In genomic region chr3:14227866-14228265, GRCh38 we compare ENCODE assay signal across 25 cellular contexts. TPM values are rescaled to one million over a fixed set of nuclear protein-coding genes. Genes with fewer than 3 reads are reported as not detected.
DNase-seq lines count a peak whose midpoint lies in the region; ATAC-seq and TF ChIP-seq lines count a peak whose summit lies in the region.
"Had no signal": no experiment of that assay in that cellular context is flagged by ENCODE, and none has a peak within 500 bp of the region (broad histone marks: within the 10 kb centered on the region; RNA-seq: fewer than 3 reads in every experiment).

No MANE protein-coding gene starts in this region.

- H3K9me3 Mint-ChIP-seq in stimulated activated naive B cell treated with anti-CD40 and anti-IgM and Interleukin-4, amounts not matched to agents 10 μg/mL and 1 μg/mL and 100 μg/mL, for 72 hours, result peaks cover 0 to 1% of the 10 kb centered on the region in 2 donors
- H3K9me3 Mint-ChIP-seq: activated B cell treated with CpG ODN at 0.5 μM for 24 hours; effector memory CD8-positive, alpha-beta T cell; natural killer cell had no signal

- no peak overlapping the region for H3K27ac ChIP-seq in mammary epithelial cell (ENCODE audit: insufficient read depth, low read depth, low read length)
- H3K27ac ChIP-seq in breast epithelium, result no peak overlapping the region
- peak overlapping the region; percentile 86 for H3K27ac ChIP-seq in PC-9
- H3K27ac ChIP-seq: parathyroid adenoma, right lobe of liver, RWPE1, vagina had no signal

- ATAC-seq in left colon, result peak; percentile 89
- ATAC-seq in stimulated activated naive B cell treated with anti-CD40 and anti-IgM and Interleukin-4, amounts not matched to agents 10 μg/mL and 1 μg/mL and 100 μg/mL, for 72 hours (replicated peaks), result no peak
- ATAC-seq: effector memory CD8-positive, alpha-beta T cell; natural killer cell; right lobe of liver had no signal

- H3K27me3 ChIP-seq in mammary epithelial cell (ENCODE audit: insufficient read depth, low read length) (no peaks in the 10 kb centered on the region), breast epithelium (no peaks in the 10 kb centered on the region), PC-9 (ENCODE audit: insufficient read depth, low read depth) (no peaks in the 10 kb centered on the region)
- H3K27me3 ChIP-seq: BLaER1 treated with 17β-estradiol and CSF1 and Interleukin-3, amounts not matched to agents 10 nM and 100 nM; right lobe of liver; vagina had no signal

- H3K27me3 Mint-ChIP-seq in stimulated activated naive B cell treated with anti-CD40 and anti-IgM and Interleukin-4, amounts not matched to agents 10 μg/mL and 1 μg/mL and 100 μg/mL, for 72 hours, result peaks cover 31 to 43% of the 10 kb centered on the region in 2 donors

- dilution Hi-C loops in mammary epithelial cell (cut with HindIII; ENCODE audit: low sequenced_read_pairs), result loop anchor here (5.0 kb wide), 1 partner anchor 96 kb away; no protein-coding TSS in a partner anchor

- no peaks in the 10 kb centered on the region for H3K9me2 ChIP-seq in PC-9 (ENCODE audit: insufficient read depth)

- peaks cover 21% of the 10 kb centered on the region for H3K4me1 ChIP-seq in mammary epithelial cell (ENCODE audit: insufficient read depth, low read length)
- H3K4me1 ChIP-seq in breast epithelium, result no peaks in the 10 kb centered on the region
- H3K4me1 ChIP-seq in PC-9 (replicated peaks; ENCODE audit: insufficient read depth), result peaks cover 90% of the 10 kb centered on the region
- H3K4me1 ChIP-seq: parathyroid adenoma, right lobe of liver, vagina had no signal

- H3K4me3 Mint-ChIP-seq in stimulated activated naive B cell treated with anti-CD40 and anti-IgM and Interleukin-4, amounts not matched to agents 10 μg/mL and 1 μg/mL and 100 μg/mL, for 72 hours, result no peak overlapping the region
- H3K4me3 Mint-ChIP-seq: activated B cell treated with CpG ODN at 0.5 μM for 24 hours; activated naive CD8-positive, alpha-beta T cell treated with anti-CD3 and anti-CD28 coated beads, Interleukin-2, amount 10 ng/mL, durations not matched to agents 7 days and 5 days; effector memory CD8-positive, alpha-beta T cell; natural killer cell had no signal

- POLR2A ChIA-PET in PC-9 (lab: Charles Lee; ENCODE audit: unreplicated experiment), result interaction anchor here (0.8 kb wide), 1 partner anchor 12 kb away, joined by 11 read pairs; no protein-coding TSS in a partner anchor

- peak; percentile 70 for DNase-seq in mammary epithelial cell
- DNase-seq in breast epithelium (ENCODE audit: low spot score in 2 of 2), result no peak
- DNase-seq in PC-9, result peak in 1 of 2 experiments; percentile 96
- no peak for DNase-seq in left colon
- DNase-seq in ureter (ENCODE audit: low spot score), result peak; percentile 8
- DNase-seq in stimulated activated naive B cell treated with anti-CD40 and anti-IgM and Interleukin-4, amounts not matched to agents 10 μg/mL and 1 μg/mL and 100 μg/mL, for 72 hours, result no peak
- DNase-seq in Kasumi-1 (lab: John Stamatoyannopoulos, UW), result no peak
- DNase-seq in foreskin melanocyte, result no peak
- DNase-seq: activated B cell treated with CpG ODN at 0.5 μM for 24 hours; activated CD4-positive, alpha-beta T cell treated with anti-CD3 and anti-CD28 coated beads, Interleukin-2, amount 50 U/mL, for 48 hours; activated CD8-positive, alpha-beta memory T cell treated with anti-CD3 and anti-CD28 coated beads, Interleukin-2, amount 50 U/mL, for 48 hours; activated naive CD8-positive, alpha-beta T cell treated with anti-CD3 and anti-CD28 coated beads, Interleukin-2, amount 10 ng/mL, durations not matched to agents 7 days and 5 days; effector memory CD8-positive, alpha-beta T cell; KG1; mesendoderm; MV-4-11; natural killer cell; NCI-H187 treated with DMSO at 0.1 percent for 48 hours; NCI-H446 treated with DMSO at 0.1 percent for 48 hours; right lobe of liver; T-helper 9 cell had no signal

- H3K36me3 ChIP-seq in mammary epithelial cell (ENCODE audit: insufficient read depth, low read length), result no peaks in the 10 kb centered on the region
- H3K36me3 ChIP-seq in breast epithelium, result no peaks in the 10 kb centered on the region
- no peaks in the 10 kb centered on the region for H3K36me3 ChIP-seq in PC-9 (ENCODE audit: low read depth)
- H3K36me3 ChIP-seq: BLaER1 treated with 17β-estradiol and CSF1 and Interleukin-3, amounts not matched to agents 10 nM and 100 nM; right lobe of liver; vagina had no signal

- peaks cover 4 to 9% of the 10 kb centered on the region in 2 donors for H3K4me1 Mint-ChIP-seq in stimulated activated naive B cell treated with anti-CD40 and anti-IgM and Interleukin-4, amounts not matched to agents 10 μg/mL and 1 μg/mL and 100 μg/mL, for 72 hours

- BruUV-seq in mammary epithelial cell (replicated peaks; lab: Mats Ljungman, UMichigan) (no TSS peak), PC-9 (replicated peaks; lab: Mats Ljungman, UMichigan) (no TSS peak)

- no peak overlapping the region for H3K4me2 ChIP-seq in mammary epithelial cell (ENCODE audit: insufficient read depth, low read depth, low read length)
- H3K4me2 ChIP-seq in PC-9, result peak overlapping the region; percentile 89

- peaks cover 69% of the 10 kb centered on the region for H3F3A ChIP-seq in PC-9 (ENCODE audit: insufficient read depth, low read depth)

- intact Hi-C loops in mammary epithelial cell (cut with micrococcal nuclease), result no loop called here
- intact Hi-C loops in breast epithelium (cut with DNase I; ENCODE audit: low total_unique reads), result no loop called here
- intact Hi-C loops in PC-9 (cut with micrococcal nuclease; ENCODE audit: unreplicated experiment), result loop anchor here (1.0 kb wide), 1 partner anchor 177 kb away; no protein-coding TSS in a partner anchor
- intact Hi-C loops in left colon (cut with DNase I, micrococcal nuclease), result no loop called here

- peaks cover 3% of the 10 kb centered on the region in 2 donors for H3K36me3 Mint-ChIP-seq in stimulated activated naive B cell treated with anti-CD40 and anti-IgM and Interleukin-4, amounts not matched to agents 10 μg/mL and 1 μg/mL and 100 μg/mL, for 72 hours
- H3K36me3 Mint-ChIP-seq: natural killer cell had no signal

- H2AFZ ChIP-seq in mammary epithelial cell (ENCODE audit: low read depth, low read length), result no peak overlapping the region
- no peak overlapping the region for H2AFZ ChIP-seq in PC-9
- H2AFZ ChIP-seq: parathyroid adenoma had no signal

- H3K79me2 ChIP-seq in mammary epithelial cell (ENCODE audit: insufficient read depth, low read length) (no peaks in the 10 kb centered on the region), PC-9 (ENCODE audit: low read depth) (no peaks in the 10 kb centered on the region)
- H3K79me2 ChIP-seq: parathyroid adenoma had no signal

- H3K27ac Mint-ChIP-seq in stimulated activated naive B cell treated with anti-CD40 and anti-IgM and Interleukin-4, amounts not matched to agents 10 μg/mL and 1 μg/mL and 100 μg/mL, for 72 hours, result no peak overlapping the region
- H3K27ac Mint-ChIP-seq: activated B cell treated with CpG ODN at 0.5 μM for 24 hours; activated naive CD8-positive, alpha-beta T cell treated with anti-CD3 and anti-CD28 coated beads, Interleukin-2, amount 10 ng/mL, durations not matched to agents 7 days and 5 days; effector memory CD8-positive, alpha-beta T cell; natural killer cell had no signal

- WGBS in mammary epithelial cell (ENCODE audit: low coverage, missing lambda C conversion rate), result 73% methylated on average over 1 of the region's 1 CpG

- no peak overlapping the region for H3K9ac ChIP-seq in mammary epithelial cell (ENCODE audit: insufficient read depth, low read length)
- H3K9ac ChIP-seq: BLaER1 treated with 17β-estradiol and CSF1 and Interleukin-3, amounts not matched to agents 10 nM and 100 nM; parathyroid adenoma had no signal

- CTCF ChIA-PET in mammary epithelial cell (lab: Charles Lee; ENCODE audit: low non-redundant PET), result no interaction called here
- CTCF ChIA-PET in PC-9 (lab: Charles Lee), result interaction anchor here (0.7 to 3.0 kb wide), 2 partner anchors 12 to 24 kb away, joined by 3 to 15 read pairs; no protein-coding TSS in a partner anchor

- H3K9me3 ChIP-seq in mammary epithelial cell (replicated peaks; ENCODE audit: insufficient read depth, low read length) (no peaks in the 10 kb centered on the region), breast epithelium (no peaks in the 10 kb centered on the region), PC-9 (ENCODE audit: insufficient read depth, low read depth) (peaks cover 7% of the 10 kb centered on the region; the same call in 1 of the 2 replicates)
- H3K9me3 ChIP-seq: right lobe of liver, vagina had no signal

- no peaks in the 10 kb centered on the region for H4K20me1 ChIP-seq in mammary epithelial cell (ENCODE audit: insufficient read depth, low read length)
- H4K20me1 ChIP-seq in PC-9 (ENCODE audit: insufficient read depth), result no peaks in the 10 kb centered on the region
- H4K20me1 ChIP-seq: BLaER1 treated with 17β-estradiol and CSF1 and Interleukin-3, amounts not matched to agents 10 nM and 100 nM had no signal

- H3K4me3 ChIP-seq in mammary epithelial cell (replicated peaks in 1 of 3; ENCODE audit: insufficient read depth in 1 of 3, low read depth in 2 of 3, low read length in 3 of 3) (no peak overlapping the region), breast epithelium (no peak overlapping the region), PC-9 (peak overlapping the region; percentile 22; the same call in 1 of the 2 replicates)
- H3K4me3 ChIP-seq: BLaER1 treated with 17β-estradiol and CSF1 and Interleukin-3, amounts not matched to agents 10 nM and 100 nM; right lobe of liver; vagina had no signal

- no peak for TF ChIP-seq POLR2A in breast epithelium (IDR thresholded peaks at IDR 0.05)

- TF ChIP-seq CTCF in mammary epithelial cell (conservative IDR thresholded peaks at IDR 0.05 in 1 of 2, IDR thresholded peaks at IDR 0.05 in 1 of 2; ENCODE audit: extremely low read depth in 1 of 2, insufficient read depth in 1 of 2, low read depth in 1 of 2, low read length in 2 of 2) (no peak), breast epithelium (IDR thresholded peaks at IDR 0.05) (no peak), PC-9 (conservative IDR thresholded peaks at IDR 0.05) (no peak)

- in situ Hi-C loops in mammary epithelial cell (cut with MboI; ENCODE audit: low sequenced_read_pairs in 2 of 2), result no loop called here

RNA-seq across cellular contexts. Expression of gene LSM3, which starts 49.2 kb away (rescaled TPM):
- 10 to 100 TPM in 1 of 2 donors, 1 to 10 TPM in 1; 5.0 to 11.7 TPM for total RNA-seq in mammary epithelial cell
- 7.7 TPM for polyA plus RNA-seq in mammary epithelial cell
- polyA minus RNA-seq in mammary epithelial cell, result 0.31 TPM
- total RNA-seq in breast epithelium, result 10 to 100 TPM; 10.5 to 11.5 (median 11.5) TPM
- 8.7 and 18.3 TPM in 2 replicates for total RNA-seq in PC-9 (2021)
- total RNA-seq in left colon, result 1 to 10 TPM; 9.1 to 9.9 TPM
- 11.4 TPM for total RNA-seq in ureter

RNA-seq across cellular contexts. Expression of gene XPC, which starts 49.5 kb away (rescaled TPM):
- 10 to 100 TPM; 42.5 to 68.2 TPM for total RNA-seq in mammary epithelial cell
- 19.4 TPM for polyA plus RNA-seq in mammary epithelial cell
- polyA minus RNA-seq in mammary epithelial cell, result 47.5 TPM
- 10 to 100 TPM; 57.4 to 74.2 (median 61.3) TPM for total RNA-seq in breast epithelium
- total RNA-seq in PC-9 (2021), result 27.1 and 28.8 TPM in 2 replicates
- total RNA-seq in left colon, result 10 to 100 TPM; 19.7 to 22.4 TPM
- 55.6 TPM for total RNA-seq in ureter

Comparison
In these comparisons a context has a peak if more than half of its experiments do, and no peak if none do; other contexts are left out.
1. DNase-seq: peak in mammary epithelial cell (single experiment) and ureter (single experiment); none in breast epithelium (0 of 2), left colon (0 of 2), stimulated activated naive B cell treated with anti-CD40 and anti-IgM and Interleukin-4, amounts not matched to agents 10 μg/mL and 1 μg/mL and 100 μg/mL, for 72 hours (single experiment), Kasumi-1 (0 of 2) and foreskin melanocyte (single experiment).